20 cellular contexts compared by ENCODE assay signal in the genomic region with DNA sequence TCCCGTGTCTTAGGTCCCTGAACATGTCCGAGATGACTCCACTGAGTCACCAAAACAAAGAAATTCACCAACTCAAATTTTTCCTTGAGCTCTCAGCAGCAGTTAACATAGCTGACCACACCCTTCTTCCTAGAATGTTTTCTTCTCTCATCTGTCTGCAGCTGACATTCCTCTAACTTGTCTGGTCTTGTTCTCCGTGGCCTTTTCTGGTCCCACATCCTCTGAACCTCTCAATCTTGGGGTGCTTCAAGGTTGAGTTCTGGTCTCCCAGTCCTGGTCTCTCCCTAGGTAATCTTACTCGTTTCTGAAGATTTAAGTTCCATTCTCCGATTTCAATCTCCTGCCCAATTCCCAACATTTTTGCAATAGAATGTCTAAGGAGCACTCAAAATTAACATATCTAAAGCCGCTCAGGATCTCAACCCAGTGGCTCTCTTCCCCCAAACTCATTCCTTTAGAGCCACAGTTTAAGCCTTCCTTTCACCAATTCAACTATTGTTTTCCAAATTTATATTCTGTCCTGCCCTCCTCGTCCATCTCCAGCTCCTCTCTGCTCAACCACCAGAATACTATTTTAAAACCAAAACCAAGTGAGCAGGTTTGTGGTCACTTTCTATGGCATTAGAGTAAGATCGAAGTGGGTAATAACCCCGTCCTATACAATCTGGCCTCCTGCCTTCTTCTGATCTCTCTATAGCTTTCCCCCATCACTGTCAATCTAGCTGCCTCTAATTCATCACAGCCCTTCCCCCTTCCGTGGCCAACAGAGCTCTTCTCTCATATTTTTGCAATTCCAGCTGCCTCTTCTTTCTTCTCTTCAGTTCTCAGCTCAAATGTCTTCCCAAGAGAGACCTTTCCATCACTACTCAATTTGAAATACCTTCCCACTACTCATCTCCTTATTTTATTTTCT. TPM values are rescaled to one million over a fixed set of nuclear protein-coding genes. Genes with fewer than 3 reads are reported as not detected.
DNase-seq lines count a peak whose midpoint lies in the region; ATAC-seq, FAIRE-seq and TF ChIP-seq lines count a peak whose summit lies in the region.
"Had no signal": no experiment of that assay in that cellular context is flagged by ENCODE, and none has a peak within 500 bp of the region (broad histone marks: within the 10 kb centered on the region; RNA-seq: fewer than 3 reads in every experiment).

No MANE protein-coding gene starts in this region.

- peak overlapping the region; percentile 85 for H3K27ac ChIP-seq in trophoblast cell (ENCODE audit: low read depth, low read length)
- H3K27ac ChIP-seq in left lung: no peak overlapping the region
- H3K27ac ChIP-seq: esophagus squamous epithelium had no signal

- no peak overlapping the region for H4K12ac ChIP-seq in trophoblast cell (ENCODE audit: low read depth, low read length)

- H3K18ac ChIP-seq in trophoblast cell (ENCODE audit: low read length): no peak overlapping the region

- no CpG with 5 or more reads among the region's 10 CpGs for WGBS in trophoblast cell (ENCODE audit: extremely low coverage, insufficient coverage, insufficient read length)

- DNase-seq in RPMI7951 (ENCODE audit: low read depth) (peak; percentile 15), fibroblast of villous mesenchyme (ENCODE audit: low read depth) (peak; percentile 19), trophoblast cell (peak; percentile 71 to 91), ureter (ENCODE audit: low spot score) (no peak), GM12892 (ENCODE audit: insufficient read length) (no peak), left lung (no peak), COR-L47 (lab: John Stamatoyannopoulos, UW) (no peak)
- DNase-seq: activated CD4-positive, alpha-beta memory T cell treated with anti-CD3 and anti-CD28 coated beads, Interleukin-2, amount 10 ng/mL, durations not matched to agents 7 days and 5 days; activated naive CD4-positive, alpha-beta T cell treated with Interleukin-2 at 50 U/mL for 16 hours; CD4-positive, CD25-positive, alpha-beta regulatory T cell; esophagus squamous epithelium; kidney glomerular epithelial cell; naive B cell; NCI-H2029 treated with DMSO at 0.1 percent for 48 hours; NCI-H748 treated with DMSO at 0.1 percent for 48 hours; SHP77 treated with DMSO at 0.1 percent for 48 hours; stimulated activated naive CD8-positive, alpha-beta T cell treated with anti-CD3 and anti-CD28 coated beads, Interleukin-15, Interleukin-2, amounts not matched to agents 100 U/mL and 50 U/mL, for 24 hours; T1000 had no signal

- H2BK5ac ChIP-seq in trophoblast cell (ENCODE audit: low read depth, low read length, poor library complexity): peak overlapping the region; percentile 54

- H3K4me3 ChIP-seq in fibroblast of villous mesenchyme (ENCODE audit: low read depth, low read length) (peak overlapping the region; percentile 21), trophoblast cell (ENCODE audit: low read depth, low read length) (no peak overlapping the region), left lung (no peak overlapping the region)
- H3K4me3 ChIP-seq: esophagus squamous epithelium, K562 had no signal

- peaks cover 5% of the 10 kb centered on the region for H3K79me2 ChIP-seq in trophoblast cell (ENCODE audit: control insufficient read depth, insufficient read depth, low read length, poor library complexity)

- no peak overlapping the region for H2AFZ ChIP-seq in trophoblast cell (ENCODE audit: insufficient read depth, low read length, poor library complexity)

- ATAC-seq in left lung: no peak
- ATAC-seq: K562; stimulated activated naive CD8-positive, alpha-beta T cell treated with anti-CD3 and anti-CD28 coated beads, Interleukin-15, Interleukin-2, amounts not matched to agents 100 U/mL and 50 U/mL, for 24 hours had no signal

- H3K23ac ChIP-seq in trophoblast cell (ENCODE audit: low read length): no peak overlapping the region

- peaks cover 18% of the 10 kb centered on the region for H3K36me3 ChIP-seq in ES-I3 (ENCODE audit: insufficient read depth, low read length)
- H3K36me3 ChIP-seq in trophoblast cell (ENCODE audit: control insufficient read depth in 1 of 2, insufficient read depth in 2 of 2, low read length in 2 of 2): peaks cover 6 to 8% of the 10 kb centered on the region in 2 experiments
- H3K36me3 ChIP-seq in left lung: no peaks in the 10 kb centered on the region
- H3K36me3 ChIP-seq: esophagus squamous epithelium had no signal

- no peak overlapping the region for H3K4ac ChIP-seq in trophoblast cell (ENCODE audit: low read depth, low read length)

- peak overlapping the region; percentile 63 for H3K4me2 ChIP-seq in trophoblast cell (ENCODE audit: low read length)

- H3K9me3 ChIP-seq in ES-I3 (ENCODE audit: control insufficient read depth, insufficient read depth, low read length): no peaks in the 10 kb centered on the region
- H3K9me3 ChIP-seq in trophoblast cell (ENCODE audit: insufficient read depth, low read depth, low read length): no peaks in the 10 kb centered on the region
- peaks cover 0 to 21% of the 10 kb centered on the region in 2 donors for H3K9me3 ChIP-seq in left lung

- no peak overlapping the region for H2AK5ac ChIP-seq in trophoblast cell (ENCODE audit: low read length)

- H4K8ac ChIP-seq in trophoblast cell (ENCODE audit: low read depth, low read length): peak overlapping the region; percentile 29

- TF ChIP-seq CTCF in fibroblast of villous mesenchyme (IDR thresholded peaks at IDR 0.05; ENCODE audit: insufficient read depth, low read depth, low read length) (no peak), left lung (IDR thresholded peaks at IDR 0.05) (no peak)

- intact Hi-C loops in left lung (cut with DNase I): no loop called here

- H3K9ac ChIP-seq in ES-I3 (ENCODE audit: low read depth, low read length) (peak overlapping the region; percentile 62), trophoblast cell (ENCODE audit: low read length) (no peak overlapping the region)

- H3K27me3 ChIP-seq in trophoblast cell (ENCODE audit: insufficient read depth, low read length) (no peaks in the 10 kb centered on the region), left lung (no peaks in the 10 kb centered on the region)
- H3K27me3 ChIP-seq: esophagus squamous epithelium had no signal

- no peak for TF ChIP-seq POLR2A in GM12892 (IDR thresholded peaks at IDR 0.05; ENCODE audit: low read depth, low read length)

- no peak overlapping the region for H3K14ac ChIP-seq in trophoblast cell (ENCODE audit: low read length)

- peaks cover 4% of the 10 kb centered on the region for H3K4me1 ChIP-seq in ES-I3 (ENCODE audit: insufficient read depth, low read length)
- H3K4me1 ChIP-seq in trophoblast cell (ENCODE audit: control insufficient read depth in 1 of 2, insufficient read depth in 2 of 2, low read length in 2 of 2): peaks cover 12 to 13% of the 10 kb centered on the region in 2 experiments
- no peaks in the 10 kb centered on the region for H3K4me1 ChIP-seq in left lung
- H3K4me1 ChIP-seq: esophagus squamous epithelium had no signal

- H2BK120ac ChIP-seq in trophoblast cell (ENCODE audit: insufficient read depth, low read length, poor library complexity): peak overlapping the region; percentile 72

- H4K91ac ChIP-seq in trophoblast cell (ENCODE audit: low read depth, low read length): peak overlapping the region; percentile 15

- FAIRE-seq in GM12892 (lab: Jason Lieb, UNC): no peak
- FAIRE-seq: K562 had no signal

- H3K79me1 ChIP-seq in trophoblast cell (ENCODE audit: low read length): peaks cover 25% of the 10 kb centered on the region

- H2BK12ac ChIP-seq in trophoblast cell (ENCODE audit: low read length): peak overlapping the region; percentile 56

RNA-seq across cellular contexts. Expression of a gene that starts 1.2 kb away (rescaled TPM):
- total RNA-seq in RPMI7951 (2014; rRNA removed; shearing (Covaris generic)): not detected in 2 replicates
- total RNA-seq in fibroblast of villous mesenchyme: 0.32 TPM in 1 of 2 replicates, not detected in the other
- polyA plus RNA-seq in trophoblast cell (2013): 40.6 and 42.8 TPM in 2 replicates
- not detected for total RNA-seq in ureter
- polyA plus RNA-seq in GM12892 (2012; ENCODE audit: missing spikeins): not detected
- not detected for total RNA-seq in left lung
- total RNA-seq: activated CD4-positive, alpha-beta memory T cell treated with anti-CD3 and anti-CD28 coated beads, Interleukin-2, amount 10 ng/mL, durations not matched to agents 7 days and 5 days; CD4-positive, CD25-positive, alpha-beta regulatory T cell; esophagus squamous epithelium; K562 had no signal
- polyA plus RNA-seq: CD4-positive, CD25-positive, alpha-beta regulatory T cell had no signal

RNA-seq across cellular contexts. Expression of a gene that starts 31.1 kb away (rescaled TPM):
- total RNA-seq in RPMI7951 (2014; rRNA removed; shearing (Covaris generic)): not detected in 2 replicates
- total RNA-seq in fibroblast of villous mesenchyme: not detected in 2 replicates
- 2.4 and 2.8 TPM in 2 replicates for polyA plus RNA-seq in trophoblast cell (2013)
- not detected for total RNA-seq in ureter
- polyA plus RNA-seq in GM12892 (2012; ENCODE audit: missing spikeins): not detected
- not detected for total RNA-seq in left lung
- total RNA-seq: activated CD4-positive, alpha-beta memory T cell treated with anti-CD3 and anti-CD28 coated beads, Interleukin-2, amount 10 ng/mL, durations not matched to agents 7 days and 5 days; CD4-positive, CD25-positive, alpha-beta regulatory T cell; esophagus squamous epithelium; K562 had no signal
- polyA plus RNA-seq: CD4-positive, CD25-positive, alpha-beta regulatory T cell had no signal

Comparison
In these comparisons a context has a peak if more than half of its experiments do, and no peak if none do; other contexts are left out.
1. DNase-seq: peak in RPMI7951 (single experiment), fibroblast of villous mesenchyme (single experiment) and trophoblast cell (2 of 2); none in ureter (single experiment), GM12892 (single experiment), left lung (0 of 2) and COR-L47 (single experiment).